ENCODE assay signal across 9 cellular contexts in genomic region chr17:32875230-32875903, GRCh38. TPM values are rescaled to one million over a fixed set of nuclear protein-coding genes. Genes with fewer than 3 reads are reported as not detected.
DNase-seq lines count a peak whose midpoint lies in the region; ATAC-seq lines count a peak whose summit lies in the region.
"Had no signal": no experiment of that assay in that cellular context is flagged by ENCODE, and none has a peak within 500 bp of the region (broad histone marks: within the 10 kb centered on the region; RNA-seq: fewer than 3 reads in every experiment).

No MANE protein-coding gene starts in this region.

- POLR2A ChIA-PET in activated CD8-positive, alpha-beta T cell treated with anti-CD3 and anti-CD28 coated beads, Interleukin-2, amount 10 ng/mL, durations not matched to agents 7 days and 5 days (lab: Charles Lee), result no interaction called here

- peak overlapping the region; percentile 90 for H3K4me3 Mint-ChIP-seq in activated CD4-positive, alpha-beta T cell treated with anti-CD3 and anti-CD28 coated beads, Interleukin-2, amount 10 ng/mL, durations not matched to agents 24 days and 14 days
- H3K4me3 Mint-ChIP-seq in activated CD8-positive, alpha-beta T cell treated with anti-CD3 and anti-CD28 coated beads, Interleukin-2, amount 10 ng/mL, durations not matched to agents 7 days and 5 days, result peak overlapping the region; percentile 80

- no peaks in the 10 kb centered on the region for H3K9me3 Mint-ChIP-seq in activated CD4-positive, alpha-beta T cell treated with anti-CD3 and anti-CD28 coated beads, Interleukin-2, amount 10 ng/mL, durations not matched to agents 24 days and 14 days
- no peaks in the 10 kb centered on the region for H3K9me3 Mint-ChIP-seq in activated CD8-positive, alpha-beta T cell treated with anti-CD3 and anti-CD28 coated beads, Interleukin-2, amount 10 ng/mL, durations not matched to agents 7 days and 5 days (ENCODE audit: insufficient read depth)

- H3K36me3 Mint-ChIP-seq in activated CD4-positive, alpha-beta T cell treated with anti-CD3 and anti-CD28 coated beads, Interleukin-2, amount 10 ng/mL, durations not matched to agents 24 days and 14 days (ENCODE audit: low read depth), result no peaks in the 10 kb centered on the region
- no peaks in the 10 kb centered on the region for H3K36me3 Mint-ChIP-seq in activated CD8-positive, alpha-beta T cell treated with anti-CD3 and anti-CD28 coated beads, Interleukin-2, amount 10 ng/mL, durations not matched to agents 7 days and 5 days (ENCODE audit: low read depth)

- H3K27ac Mint-ChIP-seq in activated CD4-positive, alpha-beta T cell treated with anti-CD3 and anti-CD28 coated beads, Interleukin-2, amount 10 ng/mL, durations not matched to agents 24 days and 14 days, result no peak overlapping the region
- H3K27ac Mint-ChIP-seq in activated CD8-positive, alpha-beta T cell treated with anti-CD3 and anti-CD28 coated beads, Interleukin-2, amount 10 ng/mL, durations not matched to agents 7 days and 5 days, result no peak overlapping the region

- H3K36me3 ChIP-seq in subcutaneous abdominal adipose tissue (ENCODE audit: control insufficient read depth in 5 of 5, insufficient read depth in 5 of 5, low read length in 5 of 5), result no peaks in the 10 kb centered on the region

- H3K4me3 ChIP-seq in iPS-18c (ENCODE audit: insufficient read depth, low read depth, low read length) (peak overlapping the region; percentile 80; the same call in 1 of the 2 replicates), subcutaneous abdominal adipose tissue (ENCODE audit: low read depth in 1 of 5, low read length in 5 of 5) (peak overlapping the region in 4 of 5 donors; percentile 62 to 82 (median 78))

- no peaks in the 10 kb centered on the region for H3K27me3 ChIP-seq in subcutaneous abdominal adipose tissue (ENCODE audit: control insufficient read depth in 5 of 5, insufficient read depth in 4 of 5, low read length in 5 of 5)
- H3K27me3 ChIP-seq: testis had no signal

- peaks cover 0 to 41% (median 26%) of the 10 kb centered on the region in 5 donors for H3K4me1 ChIP-seq in subcutaneous abdominal adipose tissue (ENCODE audit: control insufficient read depth in 5 of 5, insufficient read depth in 5 of 5, low read length in 5 of 5)

- ATAC-seq in activated CD8-positive, alpha-beta T cell treated with anti-CD3 and anti-CD28 coated beads, Interleukin-2, amount 10 ng/mL, durations not matched to agents 7 days and 5 days, result no peak

- peaks cover 15% of the 10 kb centered on the region for H3K4me1 Mint-ChIP-seq in activated CD4-positive, alpha-beta T cell treated with anti-CD3 and anti-CD28 coated beads, Interleukin-2, amount 10 ng/mL, durations not matched to agents 24 days and 14 days
- peaks cover 14% of the 10 kb centered on the region for H3K4me1 Mint-ChIP-seq in activated CD8-positive, alpha-beta T cell treated with anti-CD3 and anti-CD28 coated beads, Interleukin-2, amount 10 ng/mL, durations not matched to agents 7 days and 5 days (ENCODE audit: low read depth)

- CTCF ChIA-PET in activated CD8-positive, alpha-beta T cell treated with anti-CD3 and anti-CD28 coated beads, Interleukin-2, amount 10 ng/mL, durations not matched to agents 7 days and 5 days (lab: Charles Lee), result interaction anchor here (1.1 to 4.3 kb wide), 11 partner anchors 8 to 413 kb away, joined by 3 to 119 read pairs (median 14); no protein-coding TSS in a partner anchor

- peak overlapping the region in 2 of 5 donors; percentile 78 to 79 for H3K9ac ChIP-seq in subcutaneous abdominal adipose tissue (ENCODE audit: low read length in 5 of 5)

- peaks cover 33% of the 10 kb centered on the region for H3K27me3 Mint-ChIP-seq in activated CD4-positive, alpha-beta T cell treated with anti-CD3 and anti-CD28 coated beads, Interleukin-2, amount 10 ng/mL, durations not matched to agents 24 days and 14 days
- peaks cover 34% of the 10 kb centered on the region for H3K27me3 Mint-ChIP-seq in activated CD8-positive, alpha-beta T cell treated with anti-CD3 and anti-CD28 coated beads, Interleukin-2, amount 10 ng/mL, durations not matched to agents 7 days and 5 days (ENCODE audit: low read depth)

- H3K27ac ChIP-seq in subcutaneous abdominal adipose tissue (ENCODE audit: low read depth, low read length), result peak overlapping the region; percentile 19

- intact Hi-C loops in activated CD4-positive, alpha-beta T cell treated with anti-CD3 and anti-CD28 coated beads, Interleukin-2, amount 10 ng/mL, durations not matched to agents 24 days and 14 days (cut with micrococcal nuclease), result loop anchor here (10.0 kb wide), 1 partner anchor 731 kb away; the partner anchor contains the start of gene RHOT1

- H3K9me3 ChIP-seq in iPS-18c (ENCODE audit: control insufficient read depth, insufficient read depth, low read length) (no peaks in the 10 kb centered on the region), subcutaneous abdominal adipose tissue (ENCODE audit: control insufficient read depth in 5 of 5, low read length in 5 of 5) (no peaks in the 10 kb centered on the region)
- H3K9me3 ChIP-seq: testis had no signal

- no peak for DNase-seq in activated CD4-positive, alpha-beta T cell treated with anti-CD3 and anti-CD28 coated beads, Interleukin-2, amount 10 ng/mL, durations not matched to agents 24 days and 14 days
- no peak for DNase-seq in activated CD4-positive, alpha-beta T cell treated with anti-CD3 and anti-CD28 coated beads, Interleukin-2, amount 50 U/mL, for 1 hour
- no peak for DNase-seq in activated CD8-positive, alpha-beta T cell treated with anti-CD3 and anti-CD28 coated beads, Interleukin-2, amount 10 ng/mL, durations not matched to agents 7 days and 5 days
- DNase-seq in HuH-7 (ENCODE audit: low spot score) (no peak), NCI-H2081 (lab: John Stamatoyannopoulos, UW) (no peak), DMS 273 treated with DMSO at 0.1 percent for 48 hours (lab: John Stamatoyannopoulos, UW) (no peak)

RNA-seq across cellular contexts. Expression of gene MYO1D, which starts 1.6 kb away (rescaled TPM):
- total RNA-seq in activated CD4-positive, alpha-beta T cell treated with anti-CD3 and anti-CD28 coated beads, Interleukin-2, amount 10 ng/mL, durations not matched to agents 24 days and 14 days, result 12.4 and 12.9 TPM in 2 replicates
- total RNA-seq in activated CD8-positive, alpha-beta T cell treated with anti-CD3 and anti-CD28 coated beads, Interleukin-2, amount 10 ng/mL, durations not matched to agents 7 days and 5 days, result 1 to 10 TPM; 2.2 to 2.3 TPM

RNA-seq across cellular contexts. Expression of gene TMEM98, which starts 52.6 kb away (rescaled TPM):
- total RNA-seq in activated CD4-positive, alpha-beta T cell treated with anti-CD3 and anti-CD28 coated beads, Interleukin-2, amount 10 ng/mL, durations not matched to agents 24 days and 14 days, result 0.43 and 0.82 TPM in 2 replicates
- not detected for total RNA-seq in activated CD8-positive, alpha-beta T cell treated with anti-CD3 and anti-CD28 coated beads, Interleukin-2, amount 10 ng/mL, durations not matched to agents 7 days and 5 days
